ENCODE assay signal across 18 cellular contexts in the genomic region with DNA sequence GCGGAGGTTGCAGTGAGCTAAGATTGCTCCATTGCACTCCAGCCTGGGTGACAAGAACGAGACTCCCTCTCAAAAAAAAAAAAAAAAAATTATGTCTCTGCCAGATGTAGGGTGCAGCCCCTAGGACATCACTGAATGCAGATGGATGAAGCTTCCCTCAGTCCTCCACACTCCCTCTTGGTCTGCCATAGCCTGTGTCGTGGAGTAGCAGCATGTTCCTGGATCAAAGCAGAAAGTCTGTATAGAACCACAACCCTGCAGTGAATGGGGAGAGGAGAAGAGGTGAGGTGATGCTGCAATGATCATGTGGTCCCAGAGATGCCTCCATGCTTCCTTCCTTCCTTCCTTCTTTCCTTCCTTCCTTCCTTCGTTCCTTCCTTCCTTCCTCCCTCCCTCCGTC.
"Had no signal": no experiment of that assay in that cellular context is flagged by ENCODE, and none has a peak within 500 bp of the region (broad histone marks: within the 10 kb centered on the region; RNA-seq: fewer than 3 reads in every experiment).

No MANE protein-coding gene starts in this region.

- H3K4me1 Mint-ChIP-seq: mesothelial cell of epicardium had no signal

- DNase-seq: colonic mucosa; cortex of kidney; effector CD8-positive, alpha-beta T cell; foreskin fibroblast; foreskin melanocyte; gastrocnemius medialis; glutamatergic neuron; head of caudate nucleus; heart right ventricle; hippocampal formation; left cardiac atrium; left lung; left ventricle myocardium superior; lower lobe of right lung; mesenchymal stem cell had no signal

- H3K36me3 ChIP-seq: colonic mucosa, esophagus muscularis mucosa, gastrocnemius medialis, heart right ventricle, left lung, lower lobe of right lung had no signal

- H3K36me3 Mint-ChIP-seq: mesothelial cell of epicardium had no signal

- H3K4me3 ChIP-seq: colonic mucosa, esophagus muscularis mucosa, gastrocnemius medialis, heart right ventricle, left lung, lower lobe of right lung had no signal

- H3K4me1 ChIP-seq: colonic mucosa, esophagus muscularis mucosa, gastrocnemius medialis, heart right ventricle, left lung, lower lobe of right lung had no signal

- H3K27ac Mint-ChIP-seq: dendritic cell treated with granulocyte-macrophage colony-stimulating factor and Interleukin-4, amounts not matched to agents 40 ng/mL and 50 ng/mL, for 4 days; mesothelial cell of epicardium had no signal

- H3K9me3 Mint-ChIP-seq: dendritic cell treated with granulocyte-macrophage colony-stimulating factor and Interleukin-4, amounts not matched to agents 40 ng/mL and 50 ng/mL, for 4 days; mesothelial cell of epicardium had no signal

- H3K9me3 ChIP-seq: colonic mucosa, esophagus muscularis mucosa, gastrocnemius medialis, heart right ventricle, left lung, lower lobe of right lung had no signal

- H3K27me3 ChIP-seq: colonic mucosa, esophagus muscularis mucosa, gastrocnemius medialis, heart right ventricle, left lung had no signal

- H3K4me3 Mint-ChIP-seq: dendritic cell treated with granulocyte-macrophage colony-stimulating factor and Interleukin-4, amounts not matched to agents 40 ng/mL and 50 ng/mL, for 4 days; mesothelial cell of epicardium had no signal

- H3K27ac ChIP-seq: colonic mucosa, esophagus muscularis mucosa, gastrocnemius medialis, heart right ventricle, left lung, lower lobe of right lung had no signal

- ATAC-seq: gastrocnemius medialis, heart right ventricle, left cardiac atrium, left lung, left ventricle myocardium superior, lower lobe of right lung had no signal
